ENCODE assay signal across 8 cellular contexts in genomic region chr17:9021158-9021984, GRCh38. TPM values are rescaled to one million over a fixed set of nuclear protein-coding genes. Genes with fewer than 3 reads are reported as not detected.
DNase-seq lines count a peak whose midpoint lies in the region; ATAC-seq and TF ChIP-seq lines count a peak whose summit lies in the region.

Gene NTN1, plus strand, starts transcription at chr17:9021510. Its CDS starts 864 bp downstream, at chr17:9022374.

- peak; percentile 71 for ATAC-seq in GM18502 (IDR thresholded peaks at IDR 0.05; ENCODE audit: poor library complexity, unreplicated experiment)
- ATAC-seq in HG02981 (IDR thresholded peaks at IDR 0.05; ENCODE audit: unreplicated experiment), result peak; percentile 57

- peaks cover 44% of the 10 kb centered on the region for H3K27me3 Mint-ChIP-seq in brain

- TF ChIP-seq CTCF in brain (conservative IDR thresholded peaks at IDR 0.05), result no peak

- peaks cover 0 to 7% (median 2%) of the 10 kb centered on the region in 5 experiments for H3K9me3 Mint-ChIP-seq in brain

- no peak within 1 kb of the TSS for H3K27ac Mint-ChIP-seq in brain

- DNase-seq in T follicular helper cell (ENCODE audit: low read depth) (peak; percentile 31), iPS-NIHi7 (ENCODE audit: extremely low spot score) (peak; percentile 65), NCI-H446 treated with DMSO at 0.1 percent for 48 hours (lab: John Stamatoyannopoulos, UW) (no peak), NCI-H510A treated with DMSO at 0.1 percent for 48 hours (lab: John Stamatoyannopoulos, UW) (no peak)
- peak; percentile 31 to 46 for DNase-seq in stimulated activated CD4-positive, alpha-beta T cell treated with anti-CD3 and anti-CD28 coated beads, Interleukin-12 subunit alpha, Interleukin-12 subunit beta, amount 100 ng/mL, for 24 hours (ENCODE audit: low read depth in 2 of 2)

- H3K4me1 Mint-ChIP-seq in brain, result peaks cover 20% of the 10 kb centered on the region

- peak within 1 kb of the TSS; percentile 74 to 97 (median 78) for H3K4me3 Mint-ChIP-seq in brain

- no peaks in the 10 kb centered on the region for H3K36me3 Mint-ChIP-seq in brain

RNA-seq across cellular contexts. Expression of gene NTN1, which starts in this region (rescaled TPM):
- 2.2 TPM for polyA plus RNA-seq in brain (ENCODE audit: insufficient read depth, low read depth, low replicate concordance)

Comparison
In these comparisons a context has a peak if more than half of its experiments do, and no peak if none do; other contexts are left out.
1. DNase-seq: peak in T follicular helper cell (single experiment), iPS-NIHi7 (single experiment) and stimulated activated CD4-positive, alpha-beta T cell treated with anti-CD3 and anti-CD28 coated beads, Interleukin-12 subunit alpha, Interleukin-12 subunit beta, amount 100 ng/mL, for 24 hours (2 of 2); none in NCI-H446 treated with DMSO at 0.1 percent for 48 hours (single experiment) and NCI-H510A treated with DMSO at 0.1 percent for 48 hours (single experiment).